Comparison of ENCODE assay signal across 27 cellular contexts in the genomic region with DNA sequence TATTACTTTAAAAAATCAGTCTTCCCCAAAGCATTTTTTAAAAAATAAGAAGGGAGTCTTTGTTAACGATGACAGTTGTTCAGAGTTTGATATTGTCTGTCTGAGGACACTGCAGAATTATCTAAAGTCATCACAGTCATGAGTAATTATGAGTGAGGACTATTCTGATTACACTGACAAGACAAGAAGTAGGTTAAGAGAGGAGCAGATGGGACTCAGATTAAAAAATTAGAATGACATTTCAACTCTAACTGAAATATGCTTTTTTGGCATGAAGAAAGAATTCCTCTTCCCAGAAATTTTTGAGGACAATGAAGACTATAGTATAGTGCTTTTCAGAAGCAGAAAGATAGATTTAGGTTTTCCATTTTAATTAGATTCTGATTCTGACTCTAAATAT.
"Had no signal": no experiment of that assay in that cellular context is flagged by ENCODE, and none has a peak within 500 bp of the region (broad histone marks: within the 10 kb centered on the region; RNA-seq: fewer than 3 reads in every experiment).

No MANE protein-coding gene starts in this region.

- H3K4me1 Mint-ChIP-seq: neural crest cell; stimulated activated effector memory CD8-positive, alpha-beta T cell treated with anti-CD3 and anti-CD28 coated beads, Interleukin-12 subunit alpha, Interleukin-12 subunit beta, amount 100 ng/mL, for 72 hours; stimulated activated naive B cell treated with anti-CD40 and anti-IgM and Interleukin-4, amounts not matched to agents 10 μg/mL and 1 μg/mL and 100 μg/mL, for 72 hours had no signal

- H3K4me3 ChIP-seq: pancreas, prostate gland, right lobe of liver, sigmoid colon, stomach, thoracic aorta, thyroid gland, tibial nerve, upper lobe of left lung, vagina had no signal

- H3K4me3 Mint-ChIP-seq: natural killer cell treated with Interleukin-12 subunit alpha and Interleukin-12 subunit beta and Interleukin-15 and Interleukin-18, amount 100 ng/mL, for 72 hours; nephron progenitor cell; neural crest cell; stimulated activated effector memory CD8-positive, alpha-beta T cell treated with anti-CD3 and anti-CD28 coated beads, Interleukin-12 subunit alpha, Interleukin-12 subunit beta, amount 100 ng/mL, for 72 hours; stimulated activated naive B cell treated with anti-CD40 and anti-IgM and Interleukin-4, amounts not matched to agents 10 μg/mL and 1 μg/mL and 100 μg/mL, for 72 hours; stimulated activated naive CD8-positive, alpha-beta T cell treated with anti-CD3 and anti-CD28 coated beads, Interleukin-15, Interleukin-2, amounts not matched to agents 100 ng/mL and 50 ng/mL, for 24 hours had no signal

- ATAC-seq: natural killer cell treated with Interleukin-12 subunit alpha and Interleukin-12 subunit beta and Interleukin-15 and Interleukin-18, amount 100 ng/mL, for 72 hours; pancreas; right cardiac atrium; right lobe of liver; stimulated activated effector memory CD8-positive, alpha-beta T cell treated with anti-CD3 and anti-CD28 coated beads, Interleukin-12 subunit alpha, Interleukin-12 subunit beta, amount 100 ng/mL, for 72 hours; stimulated activated naive B cell treated with anti-CD40 and anti-IgM and Interleukin-4, amounts not matched to agents 10 μg/mL and 1 μg/mL and 100 μg/mL, for 72 hours had no signal

- DNase-seq: nephron progenitor cell; nucleus accumbens; pancreas; right cardiac atrium; right lobe of liver; sigmoid colon; small intestine; stimulated activated CD4-positive, alpha-beta T cell treated with anti-CD3 and anti-CD28 coated beads, Interleukin-15, amount 100 ng/mL, for 24 hours; stimulated activated CD4-positive, alpha-beta T cell treated with anti-CD3 and anti-CD28 coated beads, Interleukin-2, amount 100 ng/mL, for 24 hours; stimulated activated CD4-positive, alpha-beta T cell treated with anti-CD3 and anti-CD28 coated beads, Interleukin-2, amount 100 ng/mL, for 48 hours; stimulated activated CD4-positive, alpha-beta T cell treated with anti-CD3 and anti-CD28 coated beads, Interleukin-4, amount 100 ng/mL, for 24 hours; stimulated activated naive B cell treated with anti-CD40 and anti-IgM and Interleukin-4, amounts not matched to agents 10 μg/mL and 1 μg/mL and 100 μg/mL, for 72 hours; stimulated activated naive CD4-positive, alpha-beta T cell treated with Interleukin-2 at 50 U/mL for 16 hours; stomach; thyroid gland; trophoblast cell; upper lobe of left lung had no signal

- FAIRE-seq: pancreas, urothelium cell line had no signal

- H3K27ac Mint-ChIP-seq: natural killer cell treated with Interleukin-12 subunit alpha and Interleukin-12 subunit beta and Interleukin-15 and Interleukin-18, amount 100 ng/mL, for 72 hours; nephron progenitor cell; stimulated activated effector memory CD8-positive, alpha-beta T cell treated with anti-CD3 and anti-CD28 coated beads, Interleukin-12 subunit alpha, Interleukin-12 subunit beta, amount 100 ng/mL, for 72 hours; stimulated activated naive B cell treated with anti-CD40 and anti-IgM and Interleukin-4, amounts not matched to agents 10 μg/mL and 1 μg/mL and 100 μg/mL, for 72 hours; stimulated activated naive CD8-positive, alpha-beta T cell treated with anti-CD3 and anti-CD28 coated beads, Interleukin-15, Interleukin-2, amounts not matched to agents 100 ng/mL and 50 ng/mL, for 24 hours had no signal

- H3K4me1 ChIP-seq: pancreas, prostate gland, right lobe of liver, sigmoid colon, stomach, thyroid gland, tibial nerve, upper lobe of left lung, vagina had no signal

- H3K27me3 Mint-ChIP-seq: natural killer cell treated with Interleukin-12 subunit alpha and Interleukin-12 subunit beta and Interleukin-15 and Interleukin-18, amount 100 ng/mL, for 72 hours; stimulated activated naive B cell treated with anti-CD40 and anti-IgM and Interleukin-4, amounts not matched to agents 10 μg/mL and 1 μg/mL and 100 μg/mL, for 72 hours; stimulated activated naive CD8-positive, alpha-beta T cell treated with anti-CD3 and anti-CD28 coated beads, Interleukin-15, Interleukin-2, amounts not matched to agents 100 ng/mL and 50 ng/mL, for 24 hours had no signal

- H3K27ac ChIP-seq: neutrophil, pancreas, prostate gland, right lobe of liver, sigmoid colon, stomach, thoracic aorta, thyroid gland, tibial nerve, upper lobe of left lung, vagina had no signal

- H3K36me3 Mint-ChIP-seq: stimulated activated effector memory CD8-positive, alpha-beta T cell treated with anti-CD3 and anti-CD28 coated beads, Interleukin-12 subunit alpha, Interleukin-12 subunit beta, amount 100 ng/mL, for 72 hours; stimulated activated naive B cell treated with anti-CD40 and anti-IgM and Interleukin-4, amounts not matched to agents 10 μg/mL and 1 μg/mL and 100 μg/mL, for 72 hours had no signal

- H3K36me3 ChIP-seq: neutrophil, pancreas, prostate gland, right lobe of liver, sigmoid colon, stomach, thoracic aorta, thyroid gland, tibial nerve, upper lobe of left lung, vagina had no signal

- H3K27me3 ChIP-seq: neutrophil, pancreas, right lobe of liver, sigmoid colon, stomach, thyroid gland, tibial nerve, upper lobe of left lung, vagina had no signal

- H3K9me3 ChIP-seq: neutrophil, pancreas, prostate gland, right lobe of liver, sigmoid colon, thoracic aorta, thyroid gland, upper lobe of left lung, vagina had no signal
